Comparison of ENCODE assay signal across 12 cellular contexts in the genomic region with DNA sequence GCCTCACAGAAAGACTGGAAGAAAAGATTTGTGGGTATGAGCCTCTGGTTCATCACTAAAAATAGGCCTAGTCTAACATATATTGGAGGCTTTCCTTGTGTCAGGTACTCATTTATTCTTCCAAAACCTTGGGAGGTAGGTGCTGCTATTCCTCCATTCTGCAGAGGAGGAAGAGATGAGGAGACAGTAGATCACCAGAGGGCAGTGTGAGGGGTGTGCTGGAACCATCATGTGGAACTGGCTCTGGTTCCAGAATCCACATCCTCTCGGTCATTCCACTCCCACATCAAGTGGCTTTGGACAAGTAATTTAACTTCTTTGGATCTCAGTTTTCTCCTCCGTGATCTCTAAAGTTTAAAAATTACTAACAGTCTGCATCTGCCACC.
"Had no signal": no experiment of that assay in that cellular context is flagged by ENCODE, and none has a peak within 500 bp of the region (broad histone marks: within the 10 kb centered on the region; RNA-seq: fewer than 3 reads in every experiment).

No MANE protein-coding gene starts in this region.

- H3K27ac Mint-ChIP-seq: activated T-helper 1 cell treated with anti-CD3 and anti-CD28 coated beads, Interleukin-12 subunit alpha, Interleukin-12 subunit beta, Interleukin-2, Interleukin-4 antibody, amounts not matched to agents 30 ng/mL and 10 ng/mL and 1 ng/mL, durations not matched to agents 14 hours and 24 hours and 36 hours; effector memory CD8-positive, alpha-beta T cell; neural progenitor cell; WTC11 had no signal

- H3K9me3 Mint-ChIP-seq: activated T-helper 1 cell treated with anti-CD3 and anti-CD28 coated beads, Interleukin-12 subunit alpha, Interleukin-12 subunit beta, Interleukin-2, Interleukin-4 antibody, amounts not matched to agents 30 ng/mL and 10 ng/mL and 1 ng/mL, durations not matched to agents 14 hours and 24 hours and 36 hours; effector memory CD8-positive, alpha-beta T cell; immature natural killer cell; neural progenitor cell; WTC11 had no signal

- H3K36me3 ChIP-seq: brain microvascular endothelial cell, neural progenitor cell, pancreas, upper lobe of left lung had no signal

- DNase-seq: retina had no signal

- H3K9ac ChIP-seq: neural progenitor cell had no signal

- H3K4me3 ChIP-seq: lung, neural progenitor cell, pancreas, upper lobe of left lung had no signal

- H3K27ac ChIP-seq: brain microvascular endothelial cell, neural progenitor cell, pancreas, upper lobe of left lung had no signal

- H3K4me2 ChIP-seq: neural progenitor cell had no signal

- H3K27me3 Mint-ChIP-seq: effector memory CD8-positive, alpha-beta T cell had no signal

- H2AFZ ChIP-seq: neural progenitor cell had no signal

- H3K36me3 Mint-ChIP-seq: immature natural killer cell, naive B cell, neural progenitor cell, WTC11 had no signal

- H3K27me3 ChIP-seq: brain microvascular endothelial cell, pancreas, upper lobe of left lung had no signal

- H3K4me3 Mint-ChIP-seq: activated T-helper 1 cell treated with anti-CD3 and anti-CD28 coated beads, Interleukin-12 subunit alpha, Interleukin-12 subunit beta, Interleukin-2, Interleukin-4 antibody, amounts not matched to agents 30 ng/mL and 10 ng/mL and 1 ng/mL, durations not matched to agents 14 hours and 24 hours and 36 hours; effector memory CD8-positive, alpha-beta T cell; immature natural killer cell; neural progenitor cell; T-helper 17 cell; WTC11 had no signal

- H3K4me1 ChIP-seq: pancreas, upper lobe of left lung had no signal

- H3K9me3 ChIP-seq: pancreas, upper lobe of left lung had no signal
